ENCODE assay signal across 8 cellular contexts in the genomic region with DNA sequence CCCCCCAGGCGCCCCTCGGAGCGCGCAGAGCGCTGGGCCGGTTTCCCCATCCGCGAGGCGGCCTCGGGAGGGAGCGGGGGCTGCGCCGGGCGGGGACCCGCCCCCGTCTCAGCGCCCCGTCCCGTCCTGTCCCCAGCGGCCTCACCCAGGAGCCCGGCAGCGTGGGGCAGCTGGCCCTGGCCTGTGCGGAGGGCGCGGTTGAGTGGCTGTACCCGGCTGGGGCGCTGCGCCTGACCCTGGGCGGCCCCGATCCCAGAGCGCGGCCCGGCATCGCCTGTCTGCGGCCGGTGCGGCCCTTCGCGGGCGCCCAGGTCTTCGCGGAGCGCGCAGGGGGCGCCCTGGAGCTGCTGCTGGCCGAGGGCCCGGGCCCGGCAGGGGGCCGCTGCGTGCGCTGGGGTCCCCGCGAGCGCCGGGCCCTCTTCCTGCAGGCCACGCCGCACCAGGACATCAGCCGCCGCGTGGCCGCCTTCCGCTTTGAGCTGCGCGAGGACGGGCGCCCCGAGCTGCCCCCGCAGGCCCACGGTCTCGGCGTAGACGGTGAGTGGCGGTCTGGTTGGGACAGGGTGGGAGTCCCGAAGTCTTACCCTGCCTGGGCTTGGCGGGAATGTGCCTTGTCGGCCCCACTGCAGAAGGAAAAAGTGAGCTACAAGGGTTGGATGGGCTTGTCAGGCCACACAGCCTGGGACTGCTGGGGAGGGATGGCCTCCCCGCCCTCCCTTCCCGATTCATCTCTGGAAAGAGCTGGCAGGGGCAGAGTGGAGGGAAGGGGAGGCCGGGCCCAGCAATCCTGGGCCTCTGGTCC. TPM values are rescaled to one million over a fixed set of nuclear protein-coding genes. Genes with fewer than 3 reads are reported as not detected.
DNase-seq lines count a peak whose midpoint lies in the region; ATAC-seq and TF ChIP-seq lines count a peak whose summit lies in the region.

No MANE protein-coding gene starts in this region.

- TF ChIP-seq CTCF in Caco-2 (IDR thresholded peaks at IDR 0.05; ENCODE audit: insufficient read depth in 1 of 2, low read depth in 1 of 2, low read length in 1 of 2, severe bottlenecking in 1 of 2, unreplicated experiment in 1 of 2), result peak; percentile 10 to 17
- peak; percentile 31 for TF ChIP-seq CTCF in GM20000 (IDR thresholded peaks at IDR 0.05; ENCODE audit: extremely low read depth, missing control alignments)
- TF ChIP-seq CTCF in RWPE2 (IDR thresholded peaks at IDR 0.05; ENCODE audit: poor library complexity, severe bottlenecking), result peak; percentile 67
- TF ChIP-seq CTCF in epithelial cell of proximal tubule (conservative IDR thresholded peaks at IDR 0.05; ENCODE audit: low read depth, low read length), result peak; percentile 14
- TF ChIP-seq CTCF in omental fat pad (IDR thresholded peaks at IDR 0.05), result no peak

- peak overlapping the region; percentile 66 for H3K4me3 Mint-ChIP-seq in Caco-2 (ENCODE audit: unreplicated experiment)

- peaks cover 33% of the 10 kb centered on the region for H3K4me1 ChIP-seq in Caco-2
- peaks cover 18% of the 10 kb centered on the region for H3K4me1 ChIP-seq in RWPE2 (ENCODE audit: insufficient read depth, poor library complexity, severe bottlenecking)

- BruUV-seq in Caco-2 (replicated peaks; lab: Mats Ljungman, UMichigan), result no TSS peak

- intact Hi-C loops in Caco-2 (cut with micrococcal nuclease; ENCODE audit: unreplicated experiment), result loop anchor here (10.0 kb wide), 1 partner anchor 69 kb away; the partner anchor contains the start of genes CHTF18 and RPUSD1

- peak overlapping the region; percentile 84 for H3K27ac ChIP-seq in RWPE2 (ENCODE audit: poor library complexity, severe bottlenecking)

- peaks cover 17% of the 10 kb centered on the region for H3K36me3 Mint-ChIP-seq in Caco-2 (ENCODE audit: insufficient read depth, unreplicated experiment)

- CTCF ChIA-PET in Caco-2 (lab: Charles Lee), result interaction anchor here (0.6 to 1.7 kb wide), 5 partner anchors 9 to 73 kb away, joined by 3 to 10 read pairs (median 5); partner anchors contain the start of genes CHTF18, CIAO3 and WDR24

- no peaks in the 10 kb centered on the region for H3K27me3 Mint-ChIP-seq in Caco-2 (ENCODE audit: insufficient read depth, unreplicated experiment)

- H3K4me1 Mint-ChIP-seq in Caco-2 (ENCODE audit: low read depth, unreplicated experiment), result peaks cover 7% of the 10 kb centered on the region

- no peaks in the 10 kb centered on the region for H3K9me3 Mint-ChIP-seq in Caco-2 (ENCODE audit: unreplicated experiment)

- H3K27me3 ChIP-seq in Caco-2 (replicated peaks; ENCODE audit: control insufficient read depth, insufficient read depth, low read length) (no peaks in the 10 kb centered on the region), RWPE2 (ENCODE audit: insufficient read depth, poor library complexity, severe bottlenecking) (no peaks in the 10 kb centered on the region)

- DNase-seq in Caco-2, result peak in 1 of 2 experiments; percentile 60
- DNase-seq in GM20000 (ENCODE audit: low spot score), result peak; percentile 69
- DNase-seq in RWPE2 (ENCODE audit: low spot score), result no peak
- DNase-seq in epithelial cell of proximal tubule (ENCODE audit: low read depth), result no peak
- no peak for DNase-seq in omental fat pad (ENCODE audit: low spot score)
- no peak for DNase-seq in HuH-7 (ENCODE audit: low spot score)
- no peak for DNase-seq in SHP77 (lab: John Stamatoyannopoulos, UW)

- POLR2A ChIA-PET in Caco-2 (lab: Charles Lee), result interaction anchor here (1.1 kb wide), 1 partner anchor 13 kb away, joined by 4 read pairs; no protein-coding TSS in a partner anchor

- H3K27ac Mint-ChIP-seq in Caco-2 (ENCODE audit: unreplicated experiment), result no peak overlapping the region

- peak overlapping the region; percentile 71 for H3K4me3 ChIP-seq in Caco-2 (ENCODE audit: low read depth, low read length)
- H3K4me3 ChIP-seq in RWPE2 (ENCODE audit: severe bottlenecking), result peak overlapping the region; percentile 80
- peak overlapping the region; percentile 69 for H3K4me3 ChIP-seq in epithelial cell of proximal tubule (ENCODE audit: low read depth, low read length)

- no peaks in the 10 kb centered on the region for H3K9me3 ChIP-seq in Caco-2
- H3K9me3 ChIP-seq in RWPE2 (ENCODE audit: severe bottlenecking), result no peaks in the 10 kb centered on the region

- H3K36me3 ChIP-seq in Caco-2 (ENCODE audit: control insufficient read depth, insufficient read depth, low read length) (no peaks in the 10 kb centered on the region), RWPE2 (ENCODE audit: low read depth) (peaks cover 7% of the 10 kb centered on the region; the same call in 1 of the 2 replicates)

- ATAC-seq in RWPE2 (ENCODE audit: low read depth), result no peak
- ATAC-seq in omental fat pad (ENCODE audit: low FRiP score), result peak; percentile 23
- ATAC-seq in HG03196 (IDR thresholded peaks at IDR 0.05; ENCODE audit: unreplicated experiment), result no peak

RNA-seq across cellular contexts. Expression of gene METRN, which starts 0.7 kb away (rescaled TPM):
- total RNA-seq in Caco-2 (2022) (20.0 and 23.4 TPM in 2 replicates), epithelial cell of proximal tubule (154 and 183 TPM in 2 replicates), omental fat pad (10 to 100 TPM; 13.6 to 31.2 (median 20.5) TPM)

RNA-seq across cellular contexts. Expression of gene ANTKMT, which starts 5.3 kb away (rescaled TPM):
- total RNA-seq in Caco-2 (2022) (39.7 and 42.6 TPM in 2 replicates), epithelial cell of proximal tubule (86.5 and 111 TPM in 2 replicates), omental fat pad (10 to 100 TPM; 21.9 to 45.4 (median 36.2) TPM)

RNA-seq across cellular contexts. Expression of gene FBXL16, which starts 10.0 kb away (rescaled TPM):
- total RNA-seq in Caco-2 (2022), result 5.9 and 10.5 TPM in 2 replicates
- 0.07 and 0.46 TPM in 2 replicates for total RNA-seq in epithelial cell of proximal tubule
- total RNA-seq in omental fat pad, result under 1 TPM in 3 of 4 donors, not detected in 1; 0.48 to 0.75 (median 0.56) TPM

RNA-seq across cellular contexts. Expression of gene CCDC78, which starts 10.6 kb away (rescaled TPM):
- total RNA-seq in Caco-2 (2022) (3.5 and 4.6 TPM in 2 replicates), epithelial cell of proximal tubule (1.9 and 4.9 TPM in 2 replicates), omental fat pad (1 to 10 TPM in 2 of 4 donors, under 1 TPM in 2; 0.72 to 2.4 (median 1.5) TPM)

RNA-seq across cellular contexts. Expression of gene HAGHL, which starts 11.3 kb away (rescaled TPM):
- 6.8 and 9.7 TPM in 2 replicates for total RNA-seq in Caco-2 (2022)
- total RNA-seq in epithelial cell of proximal tubule, result 15.5 and 16.3 TPM in 2 replicates
- total RNA-seq in omental fat pad, result 1 to 10 TPM in 3 of 4 donors, under 1 TPM in 1; 0.79 to 7.3 (median 4.6) TPM

Comparison
In these comparisons a context has a peak if more than half of its experiments do, and no peak if none do; other contexts are left out.
1. CTCF ChIP-seq: peak in Caco-2 (2 of 2), GM20000 (single experiment), RWPE2 (single experiment) and epithelial cell of proximal tubule (single experiment); none in omental fat pad (0 of 3).
2. Peak in every context shown above with its lines, with median percentiles within 50 percentile points of each other: H3K4me3 ChIP-seq.